Comparison of ENCODE assay signal across 13 cellular contexts in genomic region chr5:55603947-55604346, GRCh38.
DNase-seq lines count a peak whose midpoint lies in the region; ATAC-seq, FAIRE-seq and TF ChIP-seq lines count a peak whose summit lies in the region.
"Had no signal": no experiment of that assay in that cellular context is flagged by ENCODE, and none has a peak within 500 bp of the region (broad histone marks: within the 10 kb centered on the region; RNA-seq: fewer than 3 reads in every experiment).

No MANE protein-coding gene starts in this region.

- in situ Hi-C loops in K562 (cut with MboI), result no loop called here

- POLR2A ChIA-PET in K562 (lab: Yijun Ruan, JAX), result interaction anchor here (0.7 kb wide), 1 partner anchor 68 kb away, joined by 3 read pairs; no protein-coding TSS in a partner anchor

- no peak overlapping the region for H2AFZ ChIP-seq in K562 (ENCODE audit: low read depth, low read length)

- H3K9me1 ChIP-seq in K562 (ENCODE audit: control insufficient read depth, insufficient read depth, low read length), result no peaks in the 10 kb centered on the region

- TF ChIP-seq CTCF in cardiac muscle cell (IDR thresholded peaks at IDR 0.05; ENCODE audit: low read depth, low read length), result peak; percentile 20
- no peak for TF ChIP-seq CTCF in K562 (IDR thresholded peaks at IDR 0.05 in 2 of 3, conservative IDR thresholded peaks at IDR 0.05 in 1 of 3; ENCODE audit: insufficient read depth in 2 of 3, low read depth in 1 of 3, low read length in 3 of 3)
- no peak for TF ChIP-seq CTCF in vagina (IDR thresholded peaks at IDR 0.05)
- no peak for TF ChIP-seq CTCF in natural killer cell (IDR thresholded peaks at IDR 0.05)

- H3K79me2 ChIP-seq in K562 (ENCODE audit: control insufficient read depth, insufficient read depth, low read length), result no peaks in the 10 kb centered on the region

- no peak overlapping the region for H3K27ac Mint-ChIP-seq in activated T-helper 17 cell treated with anti-CD3 and anti-CD28 coated beads, Interleukin-2, amount 50 U/mL, for 72 hours
- no peak overlapping the region for H3K27ac Mint-ChIP-seq in natural killer cell
- H3K27ac Mint-ChIP-seq: natural killer cell treated with Interleukin-12 subunit alpha and Interleukin-12 subunit beta and Interleukin-15 and Interleukin-18, amount 100 ng/mL, for 72 hours had no signal

- peaks cover 29% of the 10 kb centered on the region for H3K4me1 ChIP-seq in cardiac muscle cell (ENCODE audit: low read depth)
- H3K4me1 ChIP-seq in K562 (replicated peaks in 1 of 2; ENCODE audit: control insufficient read depth in 2 of 2, insufficient read depth in 2 of 2, low read length in 2 of 2), result no peaks in the 10 kb centered on the region; a peak in 1 of 5 replicates
- H3K4me1 ChIP-seq in vagina, result peaks cover 50% of the 10 kb centered on the region

- peaks cover 5% of the 10 kb centered on the region for H3K4me1 Mint-ChIP-seq in activated T-helper 17 cell treated with anti-CD3 and anti-CD28 coated beads, Interleukin-2, amount 50 U/mL, for 72 hours
- H3K4me1 Mint-ChIP-seq in natural killer cell, result peaks cover 8 to 11% of the 10 kb centered on the region in 2 donors

- CTCF ChIA-PET in K562 (lab: Yijun Ruan, JAX; ENCODE audit: low intra/inter-chr PET ratio), result no interaction called here

- no TSS peak for BruUV-seq in K562 (replicated peaks; lab: Mats Ljungman, UMichigan)

- ATAC-seq in Right ventricle myocardium superior (ENCODE audit: poor library complexity) (no peak), K562 (no peak; the same call in 2 of the 3 replicates), natural killer cell (no peak), left lobe of liver (no peak)
- ATAC-seq in activated T-helper 17 cell treated with anti-CD3 and anti-CD28 coated beads, Interleukin-2, amount 50 U/mL, for 72 hours (replicated peaks), result no peak
- ATAC-seq: natural killer cell treated with Interleukin-12 subunit alpha and Interleukin-12 subunit beta and Interleukin-15 and Interleukin-18, amount 100 ng/mL, for 72 hours had no signal

- H3K9ac ChIP-seq in K562 (ENCODE audit: insufficient read depth in 1 of 2, low read depth in 2 of 2, low read length in 2 of 2), result no peak overlapping the region

- FAIRE-seq in K562 (lab: Jason Lieb, UNC), result peak; percentile 67
- FAIRE-seq: GM18507 had no signal

- no peaks in the 10 kb centered on the region for H4K20me1 ChIP-seq in K562 (replicated peaks; ENCODE audit: control insufficient read depth, insufficient read depth, low read length)

- TF ChIP-seq RAD21 in K562 (CRISPR knock-in tag; conservative IDR thresholded peaks at IDR 0.05 in 1 of 2, IDR thresholded peaks at IDR 0.05 in 1 of 2), result 0 out of 4 replicates have a peak, but pooled peaks have one; percentile 21 to 22

- TF ChIP-seq POLR2A in K562 (conservative IDR thresholded peaks at IDR 0.05) (no peak), vagina (IDR thresholded peaks at IDR 0.05) (no peak)

- H3K4me3 Mint-ChIP-seq in activated T-helper 17 cell treated with anti-CD3 and anti-CD28 coated beads, Interleukin-2, amount 50 U/mL, for 72 hours, result no peak overlapping the region
- H3K4me3 Mint-ChIP-seq in natural killer cell, result no peak overlapping the region
- H3K4me3 Mint-ChIP-seq: natural killer cell treated with Interleukin-12 subunit alpha and Interleukin-12 subunit beta and Interleukin-15 and Interleukin-18, amount 100 ng/mL, for 72 hours had no signal

- H3K9me3 ChIP-seq in cardiac muscle cell (ENCODE audit: low read depth) (no peaks in the 10 kb centered on the region), K562 (replicated peaks; ENCODE audit: control insufficient read depth, insufficient read depth, low read depth, low read length) (no peaks in the 10 kb centered on the region), vagina (no peaks in the 10 kb centered on the region)

- H3K36me3 ChIP-seq in cardiac muscle cell (no peaks in the 10 kb centered on the region), K562 (ENCODE audit: control insufficient read depth, insufficient read depth, low read length) (no peaks in the 10 kb centered on the region), vagina (no peaks in the 10 kb centered on the region)

- no peaks in the 10 kb centered on the region for H3K9me3 Mint-ChIP-seq in activated T-helper 17 cell treated with anti-CD3 and anti-CD28 coated beads, Interleukin-2, amount 50 U/mL, for 72 hours
- no peaks in the 10 kb centered on the region for H3K9me3 Mint-ChIP-seq in natural killer cell
- H3K9me3 Mint-ChIP-seq: natural killer cell treated with Interleukin-12 subunit alpha and Interleukin-12 subunit beta and Interleukin-15 and Interleukin-18, amount 100 ng/mL, for 72 hours had no signal

- no peak overlapping the region for H3K4me2 ChIP-seq in K562 (ENCODE audit: insufficient read depth, low read length)

- H3K27me3 ChIP-seq in cardiac muscle cell, result no peaks in the 10 kb centered on the region
- H3K27me3 ChIP-seq in K562 (ENCODE audit: control insufficient read depth in 2 of 2, insufficient read depth in 2 of 2, low read length in 2 of 2), result peaks cover 7 to 16% of the 10 kb centered on the region in 2 experiments; a peak in 3 of 5 replicates
- H3K27me3 ChIP-seq in vagina, result no peaks in the 10 kb centered on the region

- H3K27me3 Mint-ChIP-seq in activated T-helper 17 cell treated with anti-CD3 and anti-CD28 coated beads, Interleukin-2, amount 50 U/mL, for 72 hours, result no peaks in the 10 kb centered on the region
- H3K27me3 Mint-ChIP-seq in natural killer cell (ENCODE audit: low read depth in 2 of 2), result peaks cover 0 to 2% of the 10 kb centered on the region in 2 donors

- H3K4me3 ChIP-seq in cardiac muscle cell (no peak overlapping the region), K562 (no peak overlapping the region), vagina (no peak overlapping the region)

- 6% methylated on average over 5 of the region's 5 CpGs for WGBS in K562 (ENCODE audit: insufficient coverage, low coverage, missing lambda C conversion rate)

- TF ChIP-seq EP300 in K562 (IDR thresholded peaks at IDR 0.05; ENCODE audit: low read length), result no peak

- intact Hi-C loops in Right ventricle myocardium superior (cut with DNase I) (loop anchor here (5.0 kb wide), 1 partner anchor 88 kb away; no protein-coding TSS in a partner anchor), K562 (cut with micrococcal nuclease) (no loop called here), vagina (cut with DNase I) (loop anchor here (5.0 kb wide), 1 partner anchor 167 kb away; no protein-coding TSS in a partner anchor), natural killer cell (cut with micrococcal nuclease) (no loop called here)

- peak in 1 of 2 donors; percentile 84 for DNase-seq in cardiac muscle cell (ENCODE audit: low read depth in 1 of 2, low spot score in 1 of 2)
- DNase-seq in Right ventricle myocardium superior, result no peak
- no peak for DNase-seq in K562 (ENCODE audit: extremely low read depth in 1 of 4, low spot score in 3 of 4)
- DNase-seq in middle frontal gyrus (ENCODE audit: extremely low spot score, low spot score), result peak; percentile 55
- DNase-seq in vagina (ENCODE audit: extremely low spot score in 2 of 2), result peak in 1 of 2 donors; percentile 70
- DNase-seq in natural killer cell, result no peak
- DNase-seq in left lobe of liver (ENCODE audit: low spot score), result no peak
- DNase-seq: activated CD8-positive, alpha-beta memory T cell treated with anti-CD3 and anti-CD28 coated beads, Interleukin-2, amount 50 U/mL, for 48 hours; KG1; SHP77 treated with DMSO at 0.1 percent for 48 hours had no signal

- no peaks in the 10 kb centered on the region for H3K36me3 Mint-ChIP-seq in activated T-helper 17 cell treated with anti-CD3 and anti-CD28 coated beads, Interleukin-2, amount 50 U/mL, for 72 hours (ENCODE audit: low read depth)
- no peaks in the 10 kb centered on the region for H3K36me3 Mint-ChIP-seq in natural killer cell
- H3K36me3 Mint-ChIP-seq: natural killer cell treated with Interleukin-12 subunit alpha and Interleukin-12 subunit beta and Interleukin-15 and Interleukin-18, amount 100 ng/mL, for 72 hours had no signal

- H3K27ac ChIP-seq in cardiac muscle cell (no peak overlapping the region), K562 (ENCODE audit: extremely low read depth, low read depth, low read length) (no peak overlapping the region), vagina (peak overlapping the region; percentile 78)

TF ChIP-seq in K562, 482 proteins besides CTCF, POLR2A, EP300 and RAD21 (continues in another document):
- TF ChIP-seq ZNF165 (CRISPR knock-in tag; IDR thresholded peaks at IDR 0.05; ENCODE audit: borderline replicate concordance), result no peak
- TF ChIP-seq RNF219 (CRISPR knock-in tag; IDR thresholded peaks at IDR 0.05), result no peak
- TF ChIP-seq ATF6 (CRISPR knock-in tag; IDR thresholded peaks at IDR 0.05), result no peak
- no peak for TF ChIP-seq ELF4 (CRISPR knock-in tag; IDR thresholded peaks at IDR 0.05)
- TF ChIP-seq KLF13 (tag; IDR thresholded peaks at IDR 0.05; ENCODE audit: borderline replicate concordance, low read depth), result no peak
- no peak for TF ChIP-seq HDAC8 (tag; IDR thresholded peaks at IDR 0.05)
- TF ChIP-seq L3MBTL2 (IDR thresholded peaks at IDR 0.05), result peak; percentile 56

Comparison
In these comparisons a context has a peak if more than half of its experiments do, and no peak if none do; other contexts are left out.
1. intact Hi-C loops: an anchor here in Right ventricle myocardium superior (5.0 kb wide) and vagina (5.0 kb wide); none called in K562 and natural killer cell.